1 cellular context compared by ENCODE assay signal in the genomic region with DNA sequence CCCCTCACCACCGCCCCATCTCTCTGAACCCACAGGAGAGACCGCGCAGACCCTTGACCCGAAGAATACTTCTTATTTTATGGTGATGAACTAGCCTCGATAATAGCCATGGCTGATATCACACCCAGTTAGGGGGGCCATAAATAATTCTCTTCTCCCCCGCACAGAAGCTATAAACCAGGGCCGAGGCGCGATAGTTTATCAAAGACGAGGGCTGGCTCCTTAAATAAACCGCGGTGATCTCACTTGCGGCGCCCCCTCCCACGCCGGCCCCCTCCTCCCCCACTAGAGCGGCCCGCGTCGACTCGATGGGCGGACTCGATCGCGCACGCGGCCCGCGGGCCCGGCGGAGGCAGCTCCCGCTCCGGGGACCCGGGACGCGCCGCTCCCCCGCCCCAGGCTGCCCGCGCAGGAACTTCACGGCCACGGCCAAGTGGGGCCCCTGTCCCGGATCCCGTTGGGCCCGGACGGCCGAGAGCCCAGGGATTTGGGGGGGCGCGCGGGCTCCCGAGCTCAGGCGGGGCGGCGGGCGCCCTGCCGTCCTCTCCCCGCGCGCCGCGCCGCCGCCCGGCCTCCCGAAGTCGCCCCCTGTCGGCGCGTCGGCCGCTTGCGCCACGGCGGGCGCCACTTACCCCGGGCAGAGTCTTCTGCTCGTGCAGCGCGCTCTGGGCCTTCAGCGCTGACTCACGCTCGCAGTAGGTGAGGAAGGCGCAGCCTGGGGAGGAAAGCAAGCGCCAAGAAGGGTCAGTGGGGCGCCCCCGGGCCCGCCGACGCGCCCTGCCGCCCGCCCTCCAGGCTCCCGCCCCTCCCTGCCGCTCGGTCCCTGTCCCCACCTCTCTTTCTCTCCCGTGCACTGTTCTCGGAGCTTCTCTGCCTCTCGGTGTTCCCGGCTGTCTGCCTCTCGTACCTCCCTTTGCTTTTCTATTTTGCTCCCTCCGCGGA.
TF ChIP-seq lines count a peak whose summit lies in the region.

No MANE protein-coding gene starts in this region.

TF ChIP-seq in SK-N-SH, 30 proteins besides CTCF, POLR2A, EP300 and RAD21 (continued from another document):
- TF ChIP-seq ZBTB33 (IDR thresholded peaks at IDR 0.05; ENCODE audit: borderline replicate concordance, low read depth) (no peak), IRF3 (IDR thresholded peaks at IDR 0.05; ENCODE audit: low read depth, low read length) (no peak), PBX3 (IDR thresholded peaks at IDR 0.05) (no peak), MXI1 (IDR thresholded peaks at IDR 0.05; ENCODE audit: low read depth, low read length) (no peak), NRF1 (IDR thresholded peaks at IDR 0.05; ENCODE audit: low read depth, low read length) (no peak), ELF1 (IDR thresholded peaks at IDR 0.05) (no peak)
- TF ChIP-seq, protein P1, sequence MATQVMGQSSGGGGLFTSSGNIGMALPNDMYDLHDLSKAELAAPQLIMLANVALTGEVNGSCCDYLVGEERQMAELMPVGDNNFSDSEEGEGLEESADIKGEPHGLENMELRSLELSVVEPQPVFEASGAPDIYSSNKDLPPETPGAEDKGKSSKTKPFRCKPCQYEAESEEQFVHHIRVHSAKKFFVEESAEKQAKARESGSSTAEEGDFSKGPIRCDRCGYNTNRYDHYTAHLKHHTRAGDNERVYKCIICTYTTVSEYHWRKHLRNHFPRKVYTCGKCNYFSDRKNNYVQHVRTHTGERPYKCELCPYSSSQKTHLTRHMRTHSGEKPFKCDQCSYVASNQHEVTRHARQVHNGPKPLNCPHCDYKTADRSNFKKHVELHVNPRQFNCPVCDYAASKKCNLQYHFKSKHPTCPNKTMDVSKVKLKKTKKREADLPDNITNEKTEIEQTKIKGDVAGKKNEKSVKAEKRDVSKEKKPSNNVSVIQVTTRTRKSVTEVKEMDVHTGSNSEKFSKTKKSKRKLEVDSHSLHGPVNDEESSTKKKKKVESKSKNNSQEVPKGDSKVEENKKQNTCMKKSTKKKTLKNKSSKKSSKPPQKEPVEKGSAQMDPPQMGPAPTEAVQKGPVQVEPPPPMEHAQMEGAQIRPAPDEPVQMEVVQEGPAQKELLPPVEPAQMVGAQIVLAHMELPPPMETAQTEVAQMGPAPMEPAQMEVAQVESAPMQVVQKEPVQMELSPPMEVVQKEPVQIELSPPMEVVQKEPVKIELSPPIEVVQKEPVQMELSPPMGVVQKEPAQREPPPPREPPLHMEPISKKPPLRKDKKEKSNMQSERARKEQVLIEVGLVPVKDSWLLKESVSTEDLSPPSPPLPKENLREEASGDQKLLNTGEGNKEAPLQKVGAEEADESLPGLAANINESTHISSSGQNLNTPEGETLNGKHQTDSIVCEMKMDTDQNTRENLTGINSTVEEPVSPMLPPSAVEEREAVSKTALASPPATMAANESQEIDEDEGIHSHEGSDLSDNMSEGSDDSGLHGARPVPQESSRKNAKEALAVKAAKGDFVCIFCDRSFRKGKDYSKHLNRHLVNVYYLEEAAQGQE (IDR thresholded peaks at IDR 0.05; ENCODE audit: low read depth, low read length): no peak
